Comparison of ENCODE assay signal across 24 cellular contexts in the genomic region with DNA sequence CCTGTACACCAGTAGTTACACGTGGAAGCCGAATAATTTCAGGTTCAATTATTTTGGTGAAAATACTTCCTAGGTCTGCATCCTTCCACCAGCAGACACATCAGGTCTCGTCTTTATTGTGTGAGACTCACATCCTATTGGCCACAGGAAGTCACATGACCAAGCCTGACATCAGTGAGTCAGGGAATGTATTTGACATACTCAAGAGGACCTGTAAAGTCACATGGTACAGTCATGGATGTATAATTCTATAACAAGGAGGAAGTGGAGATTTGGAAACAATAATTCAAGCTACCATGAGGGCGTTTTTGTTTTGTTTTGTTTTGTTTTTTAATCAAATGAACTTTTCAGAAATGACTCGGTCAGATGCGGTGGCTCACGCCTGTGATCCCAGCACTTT. TPM values are rescaled to one million over a fixed set of nuclear protein-coding genes. Genes with fewer than 3 reads are reported as not detected.
DNase-seq lines count a peak whose midpoint lies in the region; ATAC-seq and TF ChIP-seq lines count a peak whose summit lies in the region.
"Had no signal": no experiment of that assay in that cellular context is flagged by ENCODE, and none has a peak within 500 bp of the region (broad histone marks: within the 10 kb centered on the region; RNA-seq: fewer than 3 reads in every experiment).

No MANE protein-coding gene starts in this region.

- intact Hi-C loops in left ventricle myocardium inferior (cut with micrococcal nuclease): no loop called here
- intact Hi-C loops in heart left ventricle (cut with DNase I): loop anchor here in 4 of 10 donors (5.0 to 10.0 kb wide), 5 partner anchors 67 to 227 kb away; no protein-coding TSS in a partner anchor

- no peaks in the 10 kb centered on the region for H3K36me3 ChIP-seq in left ventricle myocardium inferior
- H3K36me3 ChIP-seq in heart left ventricle: no peaks in the 10 kb centered on the region
- H3K36me3 ChIP-seq: BLaER1 treated with 17β-estradiol and CSF1 and Interleukin-3, amounts not matched to agents 10 nM and 100 nM; neural progenitor cell; stomach; upper lobe of right lung had no signal

- H3K4me1 ChIP-seq in left ventricle myocardium inferior: peaks cover 35% of the 10 kb centered on the region
- peaks cover 0 to 32% (median 18%) of the 10 kb centered on the region in 12 donors for H3K4me1 ChIP-seq in heart left ventricle
- H3K4me1 ChIP-seq: body of pancreas, neural progenitor cell, psoas muscle had no signal

- H3K4me3 ChIP-seq in left ventricle myocardium inferior (no peak overlapping the region), heart left ventricle (no peak overlapping the region)
- H3K4me3 ChIP-seq: BLaER1 treated with 17β-estradiol and CSF1 and Interleukin-3, amounts not matched to agents 10 nM and 100 nM; body of pancreas; neural progenitor cell; psoas muscle; skin epidermis; stomach; upper lobe of right lung had no signal

- 60 to 77% (median 65%) methylated on average over 7 of the region's 7 CpGs for WGBS in heart left ventricle, 4 donors

- TF ChIP-seq POLR2A in heart left ventricle (IDR thresholded peaks at IDR 0.05): no peak

- H3K9me3 ChIP-seq in left ventricle myocardium inferior (replicated peaks) (peaks cover 21% of the 10 kb centered on the region), heart left ventricle (peaks cover 0 to 20% (median 7%) of the 10 kb centered on the region in 12 donors)
- H3K9me3 ChIP-seq: body of pancreas, upper lobe of right lung had no signal

- H3K27ac ChIP-seq in left ventricle myocardium inferior (replicated peaks) (peak overlapping the region; percentile 7), heart left ventricle (no peak overlapping the region)
- H3K27ac ChIP-seq: BLaER1 treated with 17β-estradiol and CSF1 and Interleukin-3, amounts not matched to agents 10 nM and 100 nM; body of pancreas; neural progenitor cell; psoas muscle; skin epidermis; stomach had no signal

- no peak for TF ChIP-seq CTCF in left ventricle myocardium inferior (IDR thresholded peaks at IDR 0.05; ENCODE audit: borderline replicate concordance)
- TF ChIP-seq CTCF in heart left ventricle (IDR thresholded peaks at IDR 0.05): no peak

- H3K27me3 ChIP-seq in left ventricle myocardium inferior (ENCODE audit: low read depth): no peaks in the 10 kb centered on the region
- H3K27me3 ChIP-seq in heart left ventricle: no peaks in the 10 kb centered on the region
- H3K27me3 ChIP-seq: BLaER1 treated with 17β-estradiol and CSF1 and Interleukin-3, amounts not matched to agents 10 nM and 100 nM; body of pancreas; stomach; upper lobe of right lung had no signal

- DNase-seq in left ventricle myocardium inferior: no peak
- no peak for DNase-seq in heart left ventricle
- DNase-seq in RPMI8226: peak; percentile 15
- DNase-seq in dermis blood vessel endothelial cell: peak; percentile 75
- no peak for DNase-seq in globus pallidus (ENCODE audit: low spot score)
- DNase-seq in NCI-H1436 (lab: John Stamatoyannopoulos, UW): no peak
- no peak for DNase-seq in GF-D8 (lab: John Stamatoyannopoulos, UW)
- DNase-seq: activated B cell treated with CpG ODN at 0.5 μM for 24 hours; activated naive CD8-positive, alpha-beta T cell treated with anti-CD3 and anti-CD28 coated beads, Interleukin-2, amount 10 ng/mL, durations not matched to agents 7 days and 5 days; body of pancreas; Kasumi-1; NCI-H1417 treated with DMSO at 0.1 percent for 48 hours; psoas muscle; SIG-M5; stomach; T-helper 2 cell; upper lobe of right lung had no signal

- ATAC-seq in heart left ventricle: no peak
- ATAC-seq in HG02884 (IDR thresholded peaks at IDR 0.05; ENCODE audit: unreplicated experiment): no peak
- ATAC-seq: body of pancreas, left lobe of liver, psoas muscle, upper lobe of right lung had no signal

RNA-seq across cellular contexts. Expression of a gene that starts 9.3 kb away (rescaled TPM):
- 87.7 TPM for total RNA-seq in left ventricle myocardium inferior
- total RNA-seq in heart left ventricle: 100 to 1,000 TPM in 2 of 9 donors, 10 to 100 TPM in 7; 32.8 to 117 (median 53.3) TPM
- 100 to 1,000 TPM in 1 of 2 donors, 10 to 100 TPM in 1; 80.9 to 114 TPM for polyA plus RNA-seq in heart left ventricle
- total RNA-seq in dermis blood vessel endothelial cell: 23.1 and 52.6 TPM in 2 replicates
- total RNA-seq: activated B cell treated with CpG ODN at 0.5 μM for 24 hours; activated naive CD8-positive, alpha-beta T cell treated with anti-CD3 and anti-CD28 coated beads, Interleukin-2, amount 10 ng/mL, durations not matched to agents 7 days and 5 days had no signal

RNA-seq across cellular contexts. Expression of a gene that starts 58.0 kb away (rescaled TPM):
- total RNA-seq in left ventricle myocardium inferior (not detected), heart left ventricle (not detected), dermis blood vessel endothelial cell (not detected in 2 replicates)
- not detected for polyA plus RNA-seq in heart left ventricle
- total RNA-seq: activated B cell treated with CpG ODN at 0.5 μM for 24 hours; activated naive CD8-positive, alpha-beta T cell treated with anti-CD3 and anti-CD28 coated beads, Interleukin-2, amount 10 ng/mL, durations not matched to agents 7 days and 5 days; body of pancreas; frontal cortex; left lobe of liver; mucosa of gallbladder; psoas muscle; stomach; upper lobe of right lung had no signal
- polyA plus RNA-seq: psoas muscle had no signal

RNA-seq across cellular contexts. Expression of a gene that starts 59.3 kb away (rescaled TPM):
- total RNA-seq in left ventricle myocardium inferior: 70.8 TPM
- total RNA-seq in heart left ventricle: 100 to 1,000 TPM in 1 of 9 donors, 10 to 100 TPM in 8; 69.9 to 115 (median 77.1) TPM
- 100 to 1,000 TPM in 1 of 2 donors, 10 to 100 TPM in 1; 64.9 to 107 TPM for polyA plus RNA-seq in heart left ventricle
- 88.8 and 113 TPM in 2 replicates for total RNA-seq in dermis blood vessel endothelial cell

Comparison
In these comparisons a context has a peak if more than half of its experiments do, and no peak if none do; other contexts are left out.
1. DNase-seq: peak in RPMI8226 (single experiment) and dermis blood vessel endothelial cell (single experiment); none in left ventricle myocardium inferior (single experiment), heart left ventricle (0 of 5), globus pallidus (single experiment), NCI-H1436 (single experiment) and GF-D8 (single experiment).